Comparison of ENCODE assay signal across 22 cellular contexts in the genomic region with DNA sequence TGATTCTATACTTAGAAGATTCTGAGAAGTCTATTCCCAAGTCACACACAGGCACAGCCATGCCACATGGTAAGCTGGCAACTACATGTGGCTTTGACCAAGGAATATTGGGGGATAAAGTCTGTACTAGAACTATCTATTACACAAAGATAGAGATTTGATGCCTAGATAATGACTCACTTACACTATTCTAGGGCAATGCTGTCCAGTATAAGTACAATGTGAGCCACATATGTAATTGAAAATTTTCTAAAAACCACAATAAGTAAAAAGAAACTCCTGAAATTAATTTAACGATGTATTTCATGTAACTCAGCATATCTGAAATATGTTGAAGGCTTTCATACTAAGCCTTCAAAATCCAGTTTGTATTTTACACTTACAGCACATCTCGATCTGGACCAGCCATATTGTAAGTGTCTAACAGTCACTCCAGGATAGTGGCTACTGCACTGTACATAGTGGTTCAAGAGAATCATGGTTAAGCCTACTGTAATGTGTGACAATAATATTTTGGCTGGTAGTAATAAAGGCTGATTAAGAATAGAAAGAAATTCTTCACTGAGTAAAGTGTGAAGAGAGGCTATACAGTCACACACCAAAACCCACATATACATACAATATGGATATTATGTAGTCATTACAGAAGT.
"Had no signal": no experiment of that assay in that cellular context is flagged by ENCODE, and none has a peak within 500 bp of the region (broad histone marks: within the 10 kb centered on the region; RNA-seq: fewer than 3 reads in every experiment).

No MANE protein-coding gene starts in this region.

- ATAC-seq: esophagus mucosa; heart left ventricle; naive thymus-derived CD4-positive, alpha-beta T cell; psoas muscle; sciatic nerve had no signal

- H3K4me1 ChIP-seq: heart left ventricle, psoas muscle, suprapubic skin, thyroid gland had no signal

- H3K27me3 Mint-ChIP-seq: naive thymus-derived CD4-positive, alpha-beta T cell; type B pancreatic cell had no signal

- H3K27me3 ChIP-seq: heart left ventricle, spleen, suprapubic skin, thyroid gland had no signal

- FAIRE-seq: endometrium, frontal cortex, urothelium cell line had no signal

- H3K27ac ChIP-seq: heart left ventricle, psoas muscle, spleen, suprapubic skin, thyroid gland had no signal

- H3K27ac Mint-ChIP-seq: naive thymus-derived CD4-positive, alpha-beta T cell; nephron progenitor cell; type B pancreatic cell had no signal

- H3K9me3 Mint-ChIP-seq: nephron progenitor cell, type B pancreatic cell had no signal

- H3K9me3 ChIP-seq: heart left ventricle, psoas muscle, spleen, suprapubic skin, thyroid gland had no signal

- DNase-seq: effector memory CD4-positive, alpha-beta T cell; heart left ventricle; hippocampal formation; kidney glomerular epithelial cell; mesendoderm; naive thymus-derived CD4-positive, alpha-beta T cell; nephron progenitor cell; psoas muscle; retina; spleen; stimulated activated CD4-positive, alpha-beta T cell treated with anti-CD3 and anti-CD28 coated beads, Interleukin-15, amount 100 ng/mL, for 24 hours; stimulated activated CD4-positive, alpha-beta T cell treated with anti-CD3 and anti-CD28 coated beads, Interleukin-1b, Interleukin-23, amount 100 ng/mL, for 48 hours; stimulated activated CD4-positive, alpha-beta T cell treated with anti-CD3 and anti-CD28 coated beads, Interleukin-4, amount 100 ng/mL, for 24 hours; stimulated activated naive CD4-positive, alpha-beta T cell; thyroid gland had no signal

- H3K4me3 ChIP-seq: heart left ventricle, psoas muscle, spleen, suprapubic skin, thyroid gland had no signal

- H3K4me3 Mint-ChIP-seq: naive thymus-derived CD4-positive, alpha-beta T cell; nephron progenitor cell; type B pancreatic cell had no signal

- H3K36me3 ChIP-seq: heart left ventricle, spleen, suprapubic skin, thyroid gland had no signal
